Comparison of ENCODE assay signal across 8 cellular contexts in the genomic region with DNA sequence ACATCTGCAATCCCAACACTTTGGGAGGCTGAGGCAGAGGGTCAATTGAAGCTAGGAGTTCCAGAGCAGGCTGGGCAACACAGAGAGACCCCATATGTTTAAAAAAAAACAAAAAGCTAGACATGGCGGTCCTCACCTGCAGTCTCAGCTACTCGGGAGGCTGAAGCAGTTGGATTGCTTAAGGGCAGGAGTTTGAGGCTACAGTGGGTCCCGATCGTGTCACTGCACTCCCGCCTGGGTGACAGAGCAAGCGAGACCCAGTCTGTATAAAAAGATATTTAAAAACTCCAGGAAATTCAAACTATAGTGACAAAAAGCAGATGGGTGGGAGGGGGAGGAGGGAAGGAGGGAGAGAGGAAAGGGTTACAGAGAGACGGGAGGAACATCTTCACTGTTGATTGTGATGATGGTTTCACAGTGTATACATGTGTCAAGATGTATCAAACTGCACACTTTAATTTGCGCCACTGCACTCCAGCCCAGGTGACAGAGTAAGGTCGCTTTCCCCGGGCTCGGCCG. TPM values are rescaled to one million over a fixed set of nuclear protein-coding genes. Genes with fewer than 3 reads are reported as not detected.
A peak's percentile ranks its signal among the peaks of the same experiment; 100 is the strongest.
DNase-seq lines count a peak whose midpoint lies in the region; ATAC-seq, FAIRE-seq and TF ChIP-seq lines count a peak whose summit lies in the region.

No MANE protein-coding gene starts in this region.

- peaks cover 18% of the 10 kb centered on the region for H3K36me3 Mint-ChIP-seq in stimulated activated naive CD8-positive, alpha-beta T cell treated with anti-CD3 and anti-CD28 coated beads, Interleukin-15, Interleukin-2, amounts not matched to agents 100 ng/mL and 50 ng/mL, for 24 hours (ENCODE audit: low read depth)

- DNase-seq in stimulated activated naive CD8-positive, alpha-beta T cell treated with anti-CD3 and anti-CD28 coated beads, Interleukin-15, Interleukin-2, amounts not matched to agents 100 U/mL and 50 U/mL, for 24 hours: no peak
- DNase-seq in SJCRH30: no peak
- no peak for DNase-seq in epithelial cell of esophagus (ENCODE audit: low read depth)
- no peak for DNase-seq in pancreas
- DNase-seq in NCI-H345 treated with DMSO at 0.1 percent for 48 hours (lab: John Stamatoyannopoulos, UW; ENCODE audit: unreplicated experiment): no peak
- no peak for DNase-seq in NCI-H2107 (lab: John Stamatoyannopoulos, UW)
- DNase-seq in UCSD-AML1 (lab: John Stamatoyannopoulos, UW; ENCODE audit: unreplicated experiment): no peak

- TF ChIP-seq CTCF in epithelial cell of esophagus (IDR thresholded peaks at IDR 0.05; ENCODE audit: insufficient read depth, low read depth, low read length, missing control alignments) (no peak), pancreas (IDR thresholded peaks at IDR 0.05) (no peak)

- H3K27me3 Mint-ChIP-seq in stimulated activated naive CD8-positive, alpha-beta T cell treated with anti-CD3 and anti-CD28 coated beads, Interleukin-15, Interleukin-2, amounts not matched to agents 100 ng/mL and 50 ng/mL, for 24 hours: no peaks in the 10 kb centered on the region

- no peaks in the 10 kb centered on the region for H3K9me3 ChIP-seq in SJCRH30 (replicated peaks)
- H3K9me3 ChIP-seq in pancreas: no peaks in the 10 kb centered on the region

- peaks cover 57% of the 10 kb centered on the region for H3K4me1 Mint-ChIP-seq in stimulated activated naive CD8-positive, alpha-beta T cell treated with anti-CD3 and anti-CD28 coated beads, Interleukin-15, Interleukin-2, amounts not matched to agents 100 ng/mL and 50 ng/mL, for 24 hours (ENCODE audit: low read depth)

- no peaks in the 10 kb centered on the region for H3K27me3 ChIP-seq in SJCRH30
- H3K27me3 ChIP-seq in pancreas: no peaks in the 10 kb centered on the region

- WGBS in pancreas, 2 donors: 0% methylated on average over 12 of the region's 12 CpGs

- ATAC-seq in stimulated activated naive CD8-positive, alpha-beta T cell treated with anti-CD3 and anti-CD28 coated beads, Interleukin-15, Interleukin-2, amounts not matched to agents 100 U/mL and 50 U/mL, for 24 hours: no peak
- ATAC-seq in pancreas: peak in 2 of 4 donors; percentile 2 to 34

- H3K27ac Mint-ChIP-seq in stimulated activated naive CD8-positive, alpha-beta T cell treated with anti-CD3 and anti-CD28 coated beads, Interleukin-15, Interleukin-2, amounts not matched to agents 100 ng/mL and 50 ng/mL, for 24 hours: peak overlapping the region; percentile 93

- FAIRE-seq in pancreas (lab: Jason Lieb, UNC): no peak

- H3K36me3 ChIP-seq in SJCRH30: no peaks in the 10 kb centered on the region
- H3K36me3 ChIP-seq in pancreas: no peaks in the 10 kb centered on the region

- H3K27ac ChIP-seq in SJCRH30: peak overlapping the region; percentile 83
- peak overlapping the region; percentile 90 to 94 (median 94) for H3K27ac ChIP-seq in pancreas

- H3K9me3 Mint-ChIP-seq in stimulated activated naive CD8-positive, alpha-beta T cell treated with anti-CD3 and anti-CD28 coated beads, Interleukin-15, Interleukin-2, amounts not matched to agents 100 ng/mL and 50 ng/mL, for 24 hours: no peaks in the 10 kb centered on the region

- H3K4me3 Mint-ChIP-seq in stimulated activated naive CD8-positive, alpha-beta T cell treated with anti-CD3 and anti-CD28 coated beads, Interleukin-15, Interleukin-2, amounts not matched to agents 100 ng/mL and 50 ng/mL, for 24 hours: peak overlapping the region; percentile 81

- peak overlapping the region; percentile 98 for H3K4me3 ChIP-seq in SJCRH30
- H3K4me3 ChIP-seq in epithelial cell of esophagus (ENCODE audit: low read length): peak overlapping the region; percentile 80
- H3K4me3 ChIP-seq in pancreas: peak overlapping the region; percentile 59 to 90 (median 84)

- intact Hi-C loops in pancreas (cut with DNase I): no loop called here

- H3K4me1 ChIP-seq in SJCRH30 (no peaks in the 10 kb centered on the region), pancreas (peaks cover 0 to 19% (median 4%) of the 10 kb centered on the region in 3 donors)

RNA-seq across cellular contexts. Expression of a gene that starts 0.9 kb away (rescaled TPM):
- total RNA-seq in SJCRH30 (2014; rRNA removed; shearing (Covaris generic)): 6.9 and 7.7 TPM in 2 replicates
- total RNA-seq in pancreas: 10 to 100 TPM in 1 of 6 donors, 1 to 10 TPM in 5; 6.1 to 13.3 (median 7.3) TPM
- 1 to 10 TPM; 2.6 to 4.7 TPM for polyA plus RNA-seq in pancreas
